1 cellular context compared by ENCODE assay signal in genomic region chr6:41768545-41769308, GRCh38.
TF ChIP-seq lines count a peak whose summit lies in the region.

No MANE protein-coding gene starts in this region.

TF ChIP-seq in HepG2, 621 proteins besides CTCF, POLR2A, EP300 and RAD21 (continued from another document and continues in another):
- TF ChIP-seq AHDC1 (CRISPR knock-in tag; IDR thresholded peaks at IDR 0.05; ENCODE audit: borderline replicate concordance): no peak
- no peak for TF ChIP-seq CENPX (CRISPR knock-in tag; IDR thresholded peaks at IDR 0.05)
- TF ChIP-seq KDM5A (IDR thresholded peaks at IDR 0.05; ENCODE audit: borderline replicate concordance, low read length): no peak
- no peak; the same call in none of the 2 replicates for TF ChIP-seq SKIL (CRISPR knock-in tag; IDR thresholded peaks at IDR 0.05; ENCODE audit: borderline replicate concordance)
- no peak for TF ChIP-seq NFE2 (CRISPR knock-in tag; IDR thresholded peaks at IDR 0.05)
- TF ChIP-seq ZNF354B (CRISPR knock-in tag; IDR thresholded peaks at IDR 0.05): no peak
- TF ChIP-seq POLR2G (IDR thresholded peaks at IDR 0.05; ENCODE audit: low read depth, low read length): peak; percentile 57
- no peak for TF ChIP-seq FOXJ3 (CRISPR knock-in tag; IDR thresholded peaks at IDR 0.05; ENCODE audit: borderline replicate concordance)
- peak; percentile 79 for TF ChIP-seq ZFX (CRISPR knock-in tag; IDR thresholded peaks at IDR 0.05; ENCODE audit: low read depth)
- no peak for TF ChIP-seq HCFC1 (IDR thresholded peaks at IDR 0.05; ENCODE audit: low read depth, low read length)
- no peak for TF ChIP-seq E2F1 (CRISPR knock-in tag; IDR thresholded peaks at IDR 0.05)
- peak; percentile 21 for TF ChIP-seq ERF (CRISPR knock-in tag; IDR thresholded peaks at IDR 0.05)
- TF ChIP-seq SCMH1 (CRISPR knock-in tag; IDR thresholded peaks at IDR 0.05; ENCODE audit: borderline replicate concordance): no peak
- TF ChIP-seq MLXIP (CRISPR knock-in tag; IDR thresholded peaks at IDR 0.05; ENCODE audit: borderline replicate concordance): no peak
- TF ChIP-seq NKX3-1 (CRISPR knock-in tag; IDR thresholded peaks at IDR 0.05): peak; percentile 55; the same call in 1 of the 2 replicates
- TF ChIP-seq ZNF160 (CRISPR knock-in tag; IDR thresholded peaks at IDR 0.05): no peak
- TF ChIP-seq MIER3 (CRISPR knock-in tag; IDR thresholded peaks at IDR 0.05; ENCODE audit: borderline replicate concordance): no peak; the same call in 1 of the 2 replicates
- no peak for TF ChIP-seq PREB (CRISPR knock-in tag; IDR thresholded peaks at IDR 0.05)
- no peak for TF ChIP-seq PBX3 (CRISPR knock-in tag; IDR thresholded peaks at IDR 0.05; ENCODE audit: borderline replicate concordance)
- no peak for TF ChIP-seq ISX (CRISPR knock-in tag; conservative IDR thresholded peaks at IDR 0.05)
- no peak for TF ChIP-seq SNAPC5 (CRISPR knock-in tag; IDR thresholded peaks at IDR 0.05; ENCODE audit: borderline replicate concordance)
- TF ChIP-seq SP140L (CRISPR knock-in tag; IDR thresholded peaks at IDR 0.05; ENCODE audit: borderline replicate concordance): no peak
- no peak for TF ChIP-seq SUZ12 (IDR thresholded peaks at IDR 0.05; ENCODE audit: low read depth, low read length)
- TF ChIP-seq THRA (CRISPR knock-in tag; IDR thresholded peaks at IDR 0.05; ENCODE audit: borderline replicate concordance): peak; percentile 30; the same call in 1 of the 2 replicates
- no peak for TF ChIP-seq MNT (IDR thresholded peaks at IDR 0.05)
- TF ChIP-seq MED1 (CRISPR knock-in tag; IDR thresholded peaks at IDR 0.05): peak; percentile 67
- TF ChIP-seq MATR3 (CRISPR knock-in tag; IDR thresholded peaks at IDR 0.05): no peak
- TF ChIP-seq CEBPG (CRISPR knock-in tag; IDR thresholded peaks at IDR 0.05): no peak; the same call in 1 of the 2 replicates
- TF ChIP-seq ZNF747 (CRISPR knock-in tag; IDR thresholded peaks at IDR 0.05; ENCODE audit: borderline replicate concordance): no peak
- TF ChIP-seq HNF1A (IDR thresholded peaks at IDR 0.05; ENCODE audit: low read depth): no peak
- TF ChIP-seq HNF1A (CRISPR knock-in tag; IDR thresholded peaks at IDR 0.05; ENCODE audit: borderline replicate concordance): peak; percentile 39; the same call in 1 of the 2 replicates
